ENCODE assay signal across 8 cellular contexts in the genomic region with DNA sequence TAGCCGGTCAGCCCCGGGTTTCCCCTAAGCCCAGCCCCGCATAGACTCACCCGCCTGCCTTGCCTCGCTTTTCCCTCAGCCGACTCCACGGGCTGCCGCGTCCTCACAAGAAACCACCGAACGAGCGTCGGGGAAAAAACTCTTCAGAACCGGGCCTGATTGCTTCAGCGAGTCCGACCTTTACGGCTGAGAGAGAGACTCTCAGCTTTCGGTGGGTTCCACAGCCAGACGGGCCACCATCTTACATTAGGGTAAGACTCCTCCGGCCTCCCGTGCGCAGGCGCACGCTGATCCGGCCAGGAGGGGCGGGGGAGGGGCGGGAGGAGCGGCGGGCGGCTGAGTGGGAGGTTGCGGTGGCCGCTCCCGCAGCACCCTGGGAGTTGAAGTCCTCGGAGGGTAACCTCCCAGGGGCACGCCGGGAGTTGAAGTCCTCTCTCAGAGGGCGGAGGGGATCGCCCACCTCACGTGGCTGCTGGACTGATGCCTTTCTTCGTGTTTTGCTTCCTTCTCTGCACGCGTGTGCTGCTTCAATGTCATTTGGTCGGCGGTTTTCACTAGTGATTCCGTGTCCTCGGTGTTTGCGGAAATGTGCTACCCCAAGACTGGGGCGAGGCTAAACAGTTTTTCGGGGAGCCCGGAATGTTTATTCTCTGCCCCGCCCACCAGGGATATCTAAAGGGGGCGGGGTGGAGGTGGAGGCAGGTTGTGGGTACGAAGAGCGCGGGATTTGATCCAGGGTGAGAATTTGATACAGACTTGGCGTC. TPM values are rescaled to one million over a fixed set of nuclear protein-coding genes. Genes with fewer than 3 reads are reported as not detected.
A peak's percentile ranks its signal among the peaks of the same experiment; 100 is the strongest.
DNase-seq lines count a peak whose midpoint lies in the region; ATAC-seq and TF ChIP-seq lines count a peak whose summit lies in the region.

A gene with protein sequence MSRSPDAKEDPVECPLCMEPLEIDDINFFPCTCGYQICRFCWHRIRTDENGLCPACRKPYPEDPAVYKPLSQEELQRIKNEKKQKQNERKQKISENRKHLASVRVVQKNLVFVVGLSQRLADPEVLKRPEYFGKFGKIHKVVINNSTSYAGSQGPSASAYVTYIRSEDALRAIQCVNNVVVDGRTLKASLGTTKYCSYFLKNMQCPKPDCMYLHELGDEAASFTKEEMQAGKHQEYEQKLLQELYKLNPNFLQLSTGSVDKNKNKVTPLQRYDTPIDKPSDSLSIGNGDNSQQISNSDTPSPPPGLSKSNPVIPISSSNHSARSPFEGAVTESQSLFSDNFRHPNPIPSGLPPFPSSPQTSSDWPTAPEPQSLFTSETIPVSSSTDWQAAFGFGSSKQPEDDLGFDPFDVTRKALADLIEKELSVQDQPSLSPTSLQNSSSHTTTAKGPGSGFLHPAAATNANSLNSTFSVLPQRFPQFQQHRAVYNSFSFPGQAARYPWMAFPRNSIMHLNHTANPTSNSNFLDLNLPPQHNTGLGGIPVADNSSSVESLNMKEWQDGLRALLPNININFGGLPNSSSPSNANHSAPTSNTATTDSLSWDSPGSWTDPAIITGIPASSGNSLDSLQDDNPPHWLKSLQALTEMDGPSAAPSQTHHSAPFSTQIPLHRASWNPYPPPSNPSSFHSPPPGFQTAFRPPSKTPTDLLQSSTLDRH (minus strand): TSS at position 264 of the 764 bp plus-strand sequence. CDS start 71,771 bp downstream, outside the sequence.

- TF ChIP-seq EP300 in Ishikawa (IDR thresholded peaks at IDR 0.05; ENCODE audit: borderline replicate concordance), result no peak

- ATAC-seq in GM21717 (IDR thresholded peaks at IDR 0.05; ENCODE audit: unreplicated experiment) (peak; percentile 95), mucosa of descending colon (peak; percentile 97)

- H3K9me3 ChIP-seq in mucosa of descending colon, result no peaks in the 10 kb centered on the region

- no peak for TF ChIP-seq RAD21 in Ishikawa (IDR thresholded peaks at IDR 0.05; ENCODE audit: low read depth)

- no peaks in the 10 kb centered on the region for H3K36me3 ChIP-seq in mucosa of descending colon (ENCODE audit: low read depth)

- peak; percentile 99 for DNase-seq in DMS53 (lab: John Stamatoyannopoulos, UW)
- DNase-seq in OCI-M1 (lab: John Stamatoyannopoulos, UW), result peak; percentile 94
- DNase-seq in activated T-cell treated with anti-CD3 and anti-CD28 coated beads for 24 hours (ENCODE audit: low read depth), result peak; percentile 97
- DNase-seq in epithelial cell of proximal tubule (ENCODE audit: low read depth), result peak; percentile 59
- DNase-seq in mucosa of descending colon, result peak; percentile 96 to 98 (median 98)
- DNase-seq in stimulated activated CD8-positive, alpha-beta memory T cell treated with anti-CD3 and anti-CD28 coated beads, Interleukin-4, amount 100 ng/mL, for 1 hour (ENCODE audit: low read depth in 2 of 2, low spot score in 1 of 2), result peak; percentile 86 to 96

- H3K4me1 ChIP-seq in mucosa of descending colon (ENCODE audit: low read depth), result peaks cover 10% of the 10 kb centered on the region

- H3K4me3 ChIP-seq in epithelial cell of proximal tubule (ENCODE audit: low read depth, low read length) (peak within 1 kb of the TSS; percentile 71), mucosa of descending colon (peak within 1 kb of the TSS; percentile 69)

- intact Hi-C loops in mucosa of descending colon (cut with DNase I, micrococcal nuclease), result loop anchor here in 1 of 2 donors (5.0 kb wide), 1 partner anchor 47 kb away; the partner anchor contains the start of gene NUP205

- TF ChIP-seq CTCF in epithelial cell of proximal tubule (conservative IDR thresholded peaks at IDR 0.05; ENCODE audit: low read depth, low read length) (no peak), mucosa of descending colon (IDR thresholded peaks at IDR 0.05) (no peak)

TF ChIP-seq in Ishikawa, 13 proteins besides CTCF, POLR2A, EP300 and RAD21:
- 0 out of 2 replicates have a peak, but pooled peaks have one; percentile 3 for TF ChIP-seq NFIC (IDR thresholded peaks at IDR 0.05)
- TF ChIP-seq TAF1 (IDR thresholded peaks at IDR 0.05; ENCODE audit: low read depth), result peak; percentile 80
- TF ChIP-seq TEAD4 (IDR thresholded peaks at IDR 0.05), result 0 out of 2 replicates have a peak, but pooled peaks have one; percentile 25
- peak; percentile 82 for TF ChIP-seq EGR1 (IDR thresholded peaks at IDR 0.05)
- TF ChIP-seq, protein P1, sequence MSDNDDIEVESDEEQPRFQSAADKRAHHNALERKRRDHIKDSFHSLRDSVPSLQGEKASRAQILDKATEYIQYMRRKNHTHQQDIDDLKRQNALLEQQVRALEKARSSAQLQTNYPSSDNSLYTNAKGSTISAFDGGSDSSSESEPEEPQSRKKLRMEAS (IDR thresholded peaks at IDR 0.05), result peak; percentile 92
- no peak for TF ChIP-seq CREB1 (IDR thresholded peaks at IDR 0.05; ENCODE audit: low read depth)
- TF ChIP-seq YY1 (IDR thresholded peaks at IDR 0.05; ENCODE audit: low read depth), result peak; percentile 90
- no peak for TF ChIP-seq CEBPB (IDR thresholded peaks at IDR 0.05)
- TF ChIP-seq USF1 (IDR thresholded peaks at IDR 0.05), result peak; percentile 92
- no peak; the same call in 1 of the 2 replicates for TF ChIP-seq ZBTB7A (IDR thresholded peaks at IDR 0.05; ENCODE audit: low read depth)

RNA-seq across cellular contexts. Expression of the gene that starts here (rescaled TPM):
- 9.4 and 10.4 TPM in 2 replicates for total RNA-seq in epithelial cell of proximal tubule
- 10 to 100 TPM; 18.3 to 37.2 (median 22.1) TPM for total RNA-seq in mucosa of descending colon

Comparison
In these comparisons a context has a peak if more than half of its experiments do, and no peak if none do; other contexts are left out.
1. Peak in every context shown above with its lines: DNase-seq, ATAC-seq and H3K4me3 ChIP-seq.